11 cellular contexts compared by ENCODE assay signal in genomic region chr19:2081873-2082810, GRCh38. TPM values are rescaled to one million over a fixed set of nuclear protein-coding genes. Genes with fewer than 3 reads are reported as not detected.
A peak's percentile ranks its signal among the peaks of the same experiment; 100 is the strongest.
DNase-seq lines count a peak whose midpoint lies in the region; ATAC-seq, FAIRE-seq and TF ChIP-seq lines count a peak whose summit lies in the region.
"Had no signal": no experiment of that assay in that cellular context is flagged by ENCODE, and none has a peak within 500 bp of the region (broad histone marks: within the 10 kb centered on the region; RNA-seq: fewer than 3 reads in every experiment).

No MANE protein-coding gene starts in this region.

- TF ChIP-seq CTCF in liver (IDR thresholded peaks at IDR 0.05; ENCODE audit: low read depth, low read length, missing input control) (no peak), HepG2 (CRISPR knock-in tag; IDR thresholded peaks at IDR 0.05) (no peak), kidney (IDR thresholded peaks at IDR 0.05; ENCODE audit: borderline replicate concordance, extremely low read depth, insufficient read depth) (no peak)

- no peaks in the 10 kb centered on the region for H3K27me3 ChIP-seq in liver (ENCODE audit: control insufficient read depth in 4 of 4, insufficient read depth in 4 of 4, low read length in 3 of 4)
- H3K27me3 ChIP-seq in HepG2 (ENCODE audit: control insufficient read depth in 1 of 2, insufficient read depth in 2 of 2, low read length in 2 of 2), result no peaks in the 10 kb centered on the region

- CTCF ChIA-PET in HepG2 (lab: Yijun Ruan, JAX; ENCODE audit: low intra/inter-chr PET ratio, low total read pairs), result no interaction called here
- CTCF ChIA-PET in activated CD4-positive, alpha-beta memory T cell treated with anti-CD3 and anti-CD28 coated beads, Interleukin-2, amount 10 ng/mL, durations not matched to agents 7 days and 5 days (lab: Charles Lee), result interaction anchor here (0.6 to 6.1 kb wide), 2 partner anchors 12 to 64 kb away, joined by 3 to 54 read pairs; partner anchors contain the start of gene MOB3A

- TF ChIP-seq RAD21 in liver (IDR thresholded peaks at IDR 0.05) (no peak), HepG2 (CRISPR knock-in tag; IDR thresholded peaks at IDR 0.05) (no peak)

- DNase-seq in HepG2 (ENCODE audit: low spot score) (no peak), kidney (peak; percentile 73)
- peak; percentile 72 for DNase-seq in activated CD4-positive, alpha-beta memory T cell treated with anti-CD3 and anti-CD28 coated beads, Interleukin-2, amount 10 ng/mL, durations not matched to agents 7 days and 5 days
- DNase-seq: NCI-H1048, right cardiac atrium had no signal

- POLR2A ChIA-PET in HepG2 (lab: Yijun Ruan, JAX), result no interaction called here
- POLR2A ChIA-PET in activated CD4-positive, alpha-beta memory T cell treated with anti-CD3 and anti-CD28 coated beads, Interleukin-2, amount 10 ng/mL, durations not matched to agents 7 days and 5 days (lab: Charles Lee), result interaction anchor here (0.6 to 6.7 kb wide), 14 partner anchors 9 to 185 kb away, joined by 3 to 118 read pairs (median 8); partner anchors contain the start of genes IZUMO4 and MOB3A

- H3K36me3 Mint-ChIP-seq in activated CD4-positive, alpha-beta memory T cell treated with anti-CD3 and anti-CD28 coated beads, Interleukin-2, amount 10 ng/mL, durations not matched to agents 7 days and 5 days (ENCODE audit: low read depth), result peaks cover 83% of the 10 kb centered on the region

- H3K4me3 ChIP-seq in liver (ENCODE audit: low read depth in 1 of 3, low read length in 3 of 3) (no peak overlapping the region), HepG2 (replicated peaks in 1 of 3; ENCODE audit: insufficient read depth in 1 of 3, low read depth in 2 of 3, low read length in 3 of 3) (no peak overlapping the region), kidney (ENCODE audit: low read length in 2 of 2) (no peak overlapping the region), urinary bladder (ENCODE audit: low read depth, low read length) (no peak overlapping the region)

- BruUV-seq in HepG2 (replicated peaks; lab: Mats Ljungman, UMichigan), result no TSS peak

- H3K9me3 Mint-ChIP-seq in activated CD4-positive, alpha-beta memory T cell treated with anti-CD3 and anti-CD28 coated beads, Interleukin-2, amount 10 ng/mL, durations not matched to agents 7 days and 5 days, result no peaks in the 10 kb centered on the region

- FAIRE-seq in HepG2 (lab: Jason Lieb, UNC), result no peak
- FAIRE-seq in kidney (lab: Jason Lieb, UNC), result no peak

- peak overlapping the region; percentile 95 for H3K27ac Mint-ChIP-seq in activated CD4-positive, alpha-beta memory T cell treated with anti-CD3 and anti-CD28 coated beads, Interleukin-2, amount 10 ng/mL, durations not matched to agents 7 days and 5 days

- no peak overlapping the region for H3K4me2 ChIP-seq in HepG2 (ENCODE audit: low read depth, low read length)

- H3K4me1 ChIP-seq in liver (ENCODE audit: control insufficient read depth in 4 of 4, insufficient read depth in 4 of 4, low read length in 3 of 4) (peaks cover 0 to 2% (median under 1%) of the 10 kb centered on the region in 4 donors), HepG2 (ENCODE audit: insufficient read depth, low read length) (peaks cover 26% of the 10 kb centered on the region), kidney (ENCODE audit: control insufficient read depth in 1 of 2, insufficient read depth in 1 of 2, low read depth in 1 of 2, low read length in 2 of 2) (peaks cover 0 to 2% of the 10 kb centered on the region in 2 donors), urinary bladder (ENCODE audit: insufficient read depth) (no peaks in the 10 kb centered on the region)

- no peak for TF ChIP-seq POLR2A in HepG2 (IDR thresholded peaks at IDR 0.05; ENCODE audit: insufficient read depth in 1 of 2, low read depth in 2 of 2, low read length in 2 of 2)

- intact Hi-C loops in HepG2 (cut with micrococcal nuclease; ENCODE audit: unreplicated experiment) (no loop called here), kidney (cut with DNase I) (no loop called here)

- WGBS in liver, result 86% methylated on average over 30 of the region's 30 CpGs
- 92% methylated on average over 16 of the region's 30 CpGs for WGBS in HepG2 (ENCODE audit: low lambda C conversion rate)
- WGBS in urinary bladder, result 82% methylated on average over 30 of the region's 30 CpGs

- peaks cover 5 to 28% (median 12%) of the 10 kb centered on the region in 4 donors for H3K36me3 ChIP-seq in liver (ENCODE audit: control insufficient read depth in 4 of 4, insufficient read depth in 3 of 4, low read depth in 1 of 4, low read length in 3 of 4)
- peaks cover 6 to 7% of the 10 kb centered on the region in 2 experiments; a peak in 3 of 5 replicates for H3K36me3 ChIP-seq in HepG2 (replicated peaks in 1 of 2; ENCODE audit: control insufficient read depth in 1 of 2, insufficient read depth in 2 of 2, low read length in 2 of 2)
- peaks cover 0 to 11% of the 10 kb centered on the region in 2 donors for H3K36me3 ChIP-seq in kidney (ENCODE audit: control insufficient read depth in 1 of 2, insufficient read depth in 2 of 2, low read length in 2 of 2)
- peaks cover 3% of the 10 kb centered on the region for H3K36me3 ChIP-seq in urinary bladder (ENCODE audit: insufficient read depth)

- in situ Hi-C loops in HepG2 (cut with HindIII; ENCODE audit: extremely low pct_ligation_motif_present, low pct_unique_long_range_greater_than_20kb), result no loop called here

- no peak for TF ChIP-seq EP300 in HepG2 (IDR thresholded peaks at IDR 0.05; ENCODE audit: low read depth in 2 of 2, low read length in 2 of 2)
- TF ChIP-seq EP300 in HepG2 (CRISPR knock-in tag; IDR thresholded peaks at IDR 0.05; ENCODE audit: borderline replicate concordance), result no peak

- H3K27ac ChIP-seq in liver (ENCODE audit: low read depth in 1 of 2, low read length in 2 of 2) (peak overlapping the region; percentile 36 to 59), HepG2 (ENCODE audit: extremely low read length, insufficient read depth, low read length) (no peak overlapping the region), kidney (ENCODE audit: low read depth in 2 of 2, low read length in 2 of 2) (no peak overlapping the region), urinary bladder (ENCODE audit: low read depth) (peak overlapping the region; percentile 51)
- H3K27ac ChIP-seq: C4-2B had no signal

- ATAC-seq in HepG2 (no peak), GM21737 (IDR thresholded peaks at IDR 0.05; ENCODE audit: unreplicated experiment) (no peak), HG02840 (IDR thresholded peaks at IDR 0.05; ENCODE audit: low FRiP score, unreplicated experiment) (no peak), HG03095 (IDR thresholded peaks at IDR 0.05; ENCODE audit: unreplicated experiment) (no peak)

- peak overlapping the region in 1 of 2 donors; percentile 5 for H3K9ac ChIP-seq in liver (ENCODE audit: low read depth in 1 of 2, low read length in 2 of 2)
- no peak overlapping the region for H3K9ac ChIP-seq in HepG2 (ENCODE audit: insufficient read depth, low read depth, low read length)
- no peak overlapping the region for H3K9ac ChIP-seq in kidney (ENCODE audit: low read length in 2 of 2)

- H3K27me3 Mint-ChIP-seq in activated CD4-positive, alpha-beta memory T cell treated with anti-CD3 and anti-CD28 coated beads, Interleukin-2, amount 10 ng/mL, durations not matched to agents 7 days and 5 days, result no peaks in the 10 kb centered on the region

- no peak overlapping the region for H2AFZ ChIP-seq in HepG2 (ENCODE audit: low read length)

- H3K4me1 Mint-ChIP-seq in activated CD4-positive, alpha-beta memory T cell treated with anti-CD3 and anti-CD28 coated beads, Interleukin-2, amount 10 ng/mL, durations not matched to agents 7 days and 5 days, result peaks cover 51% of the 10 kb centered on the region

- H4K20me1 ChIP-seq in HepG2 (ENCODE audit: insufficient read depth, low read length), result no peaks in the 10 kb centered on the region

- no peaks in the 10 kb centered on the region for H3K79me2 ChIP-seq in HepG2 (ENCODE audit: insufficient read depth, low read length)

- peak overlapping the region; percentile 95 for H3K4me3 Mint-ChIP-seq in activated CD4-positive, alpha-beta memory T cell treated with anti-CD3 and anti-CD28 coated beads, Interleukin-2, amount 10 ng/mL, durations not matched to agents 7 days and 5 days

- no peaks in the 10 kb centered on the region for H3K9me3 ChIP-seq in liver (ENCODE audit: control insufficient read depth in 4 of 4, low read length in 3 of 4)
- H3K9me3 ChIP-seq in HepG2 (ENCODE audit: low read length), result no peaks in the 10 kb centered on the region
- H3K9me3 ChIP-seq in kidney (ENCODE audit: control insufficient read depth in 1 of 2, low read length in 2 of 2), result no peaks in the 10 kb centered on the region

RNA-seq across cellular contexts. Expression of gene MOB3A, which starts 14.0 kb away (rescaled TPM):
- total RNA-seq in liver (1 to 10 TPM; 7.9 to 8.7 TPM), HepG2 (2016; rRNA removed; fragmentation: Illumina TruSeq; extraction: Trizol) (3.5 and 4.3 TPM in 2 replicates), kidney (59.7 TPM), urinary bladder (15.9 TPM)
- polyA plus RNA-seq in liver (1 to 10 TPM; 3.4 to 5.2 TPM), HepG2 (2011; rRNA removed) (17.8 and 20.3 TPM in 2 replicates), kidney (ENCODE audit: insufficient read depth, low read depth, low replicate concordance) (16.9 TPM), urinary bladder (40.1 TPM)
- 2.2 and 2.7 TPM in 2 replicates for total RNA-seq in HepG2 (2016; cell fraction: cytosol; rRNA removed; fragmentation: Illumina TruSeq; extraction: Trizol; ENCODE audit: low read depth)
- 3.5 and 4.0 TPM in 2 replicates for total RNA-seq in HepG2 (2016; cell fraction: insoluble cytoplasmic fraction; rRNA removed; fragmentation: Illumina TruSeq; extraction: Trizol)
- total RNA-seq in HepG2 (2016; cell fraction: membrane; rRNA removed; fragmentation: Illumina TruSeq; extraction: Trizol), result 2.7 and 3.2 TPM in 2 replicates
- 2.4 and 2.5 TPM in 2 replicates for total RNA-seq in HepG2 (2016; cell fraction: nucleus; rRNA removed; fragmentation: Illumina TruSeq; extraction: Trizol)
- polyA plus RNA-seq in HepG2 (2011; cell fraction: cytosol; rRNA removed), result 13.9 and 16.9 TPM in 2 replicates
- polyA plus RNA-seq in HepG2 (2011; cell fraction: nucleus; rRNA removed), result 10.8 and 12.6 TPM in 2 replicates
- 6.2 and 6.8 TPM in 2 replicates for polyA plus RNA-seq in HepG2 (2012)
- 0.97 and 1.0 TPM in 2 replicates for polyA plus RNA-seq in HepG2 (2016; cell fraction: cytosol; fragmentation: Illumina TruSeq; extraction: Trizol; ENCODE audit: low read depth)
- 6.2 and 7.9 TPM in 2 replicates for polyA plus RNA-seq in HepG2 (2016; cell fraction: insoluble cytoplasmic fraction; fragmentation: Illumina TruSeq; extraction: Trizol; ENCODE audit: low read depth)
- 2.8 TPM in 2 replicates for polyA plus RNA-seq in HepG2 (2016; cell fraction: membrane; fragmentation: Illumina TruSeq; extraction: Trizol; ENCODE audit: low read depth)
- polyA plus RNA-seq in HepG2 (2016; cell fraction: nucleus; fragmentation: Illumina TruSeq; extraction: Trizol; ENCODE audit: insufficient read depth, low read depth), result 6.6 and 6.8 TPM in 2 replicates
- polyA minus RNA-seq in HepG2 (2011; rRNA and poly(A)+ RNA removed; ENCODE audit: low replicate concordance), result 23.6 and 71.5 TPM in 2 replicates
- polyA minus RNA-seq in HepG2 (2011; cell fraction: cytosol; rRNA and poly(A)+ RNA removed), result 19.3 and 25.0 TPM in 2 replicates
- 5.3 and 6.0 TPM in 2 replicates for polyA minus RNA-seq in HepG2 (2011; cell fraction: nucleus; rRNA and poly(A)+ RNA removed)
- total RNA-seq in activated CD4-positive, alpha-beta memory T cell treated with anti-CD3 and anti-CD28 coated beads, Interleukin-2, amount 10 ng/mL, durations not matched to agents 7 days and 5 days, result 100 to 1,000 TPM; 242 to 251 TPM

RNA-seq across cellular contexts. Expression of gene IZUMO4, which starts 14.6 kb away (rescaled TPM):
- total RNA-seq in liver, result 1 to 10 TPM; 1.2 TPM
- polyA plus RNA-seq in liver, result 1 to 10 TPM; 1.3 to 1.4 TPM
- total RNA-seq in HepG2 (2016; rRNA removed; fragmentation: Illumina TruSeq; extraction: Trizol), result 0.24 and 0.77 TPM in 2 replicates
- 0.79 and 0.91 TPM in 2 replicates for total RNA-seq in HepG2 (2016; cell fraction: cytosol; rRNA removed; fragmentation: Illumina TruSeq; extraction: Trizol; ENCODE audit: low read depth)
- 0.34 and 1.5 TPM in 2 replicates for total RNA-seq in HepG2 (2016; cell fraction: insoluble cytoplasmic fraction; rRNA removed; fragmentation: Illumina TruSeq; extraction: Trizol)
- total RNA-seq in HepG2 (2016; cell fraction: membrane; rRNA removed; fragmentation: Illumina TruSeq; extraction: Trizol), result 0.83 and 1.5 TPM in 2 replicates
- total RNA-seq in HepG2 (2016; cell fraction: nucleus; rRNA removed; fragmentation: Illumina TruSeq; extraction: Trizol), result 1.1 and 2.5 TPM in 2 replicates
- 3.9 and 4.1 TPM in 2 replicates for polyA plus RNA-seq in HepG2 (2011; rRNA removed)
- 0.55 and 0.75 TPM in 2 replicates for polyA plus RNA-seq in HepG2 (2011; cell fraction: cytosol; rRNA removed)
- 66.6 and 91.0 TPM in 2 replicates for polyA plus RNA-seq in HepG2 (2011; cell fraction: nucleus; rRNA removed)
- 1.7 and 4.4 TPM in 2 replicates for polyA plus RNA-seq in HepG2 (2012)
- 0.57 and 1.2 TPM in 2 replicates for polyA plus RNA-seq in HepG2 (2016; cell fraction: cytosol; fragmentation: Illumina TruSeq; extraction: Trizol; ENCODE audit: low read depth)
- polyA plus RNA-seq in HepG2 (2016; cell fraction: insoluble cytoplasmic fraction; fragmentation: Illumina TruSeq; extraction: Trizol; ENCODE audit: low read depth), result 0.45 and 0.53 TPM in 2 replicates
- 0.94 TPM in 2 replicates for polyA plus RNA-seq in HepG2 (2016; cell fraction: membrane; fragmentation: Illumina TruSeq; extraction: Trizol; ENCODE audit: low read depth)
- 4.3 and 6.3 TPM in 2 replicates for polyA plus RNA-seq in HepG2 (2016; cell fraction: nucleus; fragmentation: Illumina TruSeq; extraction: Trizol; ENCODE audit: insufficient read depth, low read depth)
- 0.54 and 2.7 TPM in 2 replicates for polyA minus RNA-seq in HepG2 (2011; rRNA and poly(A)+ RNA removed; ENCODE audit: low replicate concordance)
- polyA minus RNA-seq in HepG2 (2011; cell fraction: cytosol; rRNA and poly(A)+ RNA removed), result not detected in 2 replicates
- 1.9 and 4.2 TPM in 2 replicates for polyA minus RNA-seq in HepG2 (2011; cell fraction: nucleus; rRNA and poly(A)+ RNA removed)
- total RNA-seq in activated CD4-positive, alpha-beta memory T cell treated with anti-CD3 and anti-CD28 coated beads, Interleukin-2, amount 10 ng/mL, durations not matched to agents 7 days and 5 days, result 10 to 100 TPM; 10.3 to 10.5 TPM
- 4.3 TPM for total RNA-seq in kidney
- polyA plus RNA-seq in kidney (ENCODE audit: insufficient read depth, low read depth, low replicate concordance), result 8.9 TPM
- total RNA-seq in urinary bladder, result 1.5 TPM
- 9.2 TPM for polyA plus RNA-seq in urinary bladder

RNA-seq across cellular contexts. Expression of gene MKNK2, which starts 31.1 kb away (rescaled TPM):
- total RNA-seq in liver (100 to 1,000 TPM in 1 of 2 donors, 10 to 100 TPM in 1; 49.5 to 105 TPM), HepG2 (2016; rRNA removed; fragmentation: Illumina TruSeq; extraction: Trizol) (35.5 and 44.9 TPM in 2 replicates), kidney (190 TPM), urinary bladder (21.5 TPM)
- polyA plus RNA-seq in liver (10 to 100 TPM; 24.7 to 43.3 TPM), HepG2 (2011; rRNA removed) (112 and 129 TPM in 2 replicates), kidney (ENCODE audit: insufficient read depth, low read depth, low replicate concordance) (67.2 TPM), urinary bladder (144 TPM)
- total RNA-seq in HepG2 (2016; cell fraction: cytosol; rRNA removed; fragmentation: Illumina TruSeq; extraction: Trizol; ENCODE audit: low read depth), result 52.3 and 57.0 TPM in 2 replicates
- total RNA-seq in HepG2 (2016; cell fraction: insoluble cytoplasmic fraction; rRNA removed; fragmentation: Illumina TruSeq; extraction: Trizol), result 30.7 and 45.2 TPM in 2 replicates
- total RNA-seq in HepG2 (2016; cell fraction: membrane; rRNA removed; fragmentation: Illumina TruSeq; extraction: Trizol), result 90.7 and 98.8 TPM in 2 replicates
- total RNA-seq in HepG2 (2016; cell fraction: nucleus; rRNA removed; fragmentation: Illumina TruSeq; extraction: Trizol), result 29.7 and 31.4 TPM in 2 replicates
- polyA plus RNA-seq in HepG2 (2011; cell fraction: cytosol; rRNA removed), result 75.6 and 125 TPM in 2 replicates
- polyA plus RNA-seq in HepG2 (2011; cell fraction: nucleus; rRNA removed), result 253 and 307 TPM in 2 replicates
- polyA plus RNA-seq in HepG2 (2012), result 68.1 and 73.6 TPM in 2 replicates
- 65.6 and 66.5 TPM in 2 replicates for polyA plus RNA-seq in HepG2 (2016; cell fraction: cytosol; fragmentation: Illumina TruSeq; extraction: Trizol; ENCODE audit: low read depth)
- 34.0 and 45.2 TPM in 2 replicates for polyA plus RNA-seq in HepG2 (2016; cell fraction: insoluble cytoplasmic fraction; fragmentation: Illumina TruSeq; extraction: Trizol; ENCODE audit: low read depth)
- 77.4 and 85.7 TPM in 2 replicates for polyA plus RNA-seq in HepG2 (2016; cell fraction: membrane; fragmentation: Illumina TruSeq; extraction: Trizol; ENCODE audit: low read depth)
- 73.2 and 74.3 TPM in 2 replicates for polyA plus RNA-seq in HepG2 (2016; cell fraction: nucleus; fragmentation: Illumina TruSeq; extraction: Trizol; ENCODE audit: insufficient read depth, low read depth)
- 79.7 and 204 TPM in 2 replicates for polyA minus RNA-seq in HepG2 (2011; rRNA and poly(A)+ RNA removed; ENCODE audit: low replicate concordance)
- 99.9 and 101 TPM in 2 replicates for polyA minus RNA-seq in HepG2 (2011; cell fraction: cytosol; rRNA and poly(A)+ RNA removed)
- polyA minus RNA-seq in HepG2 (2011; cell fraction: nucleus; rRNA and poly(A)+ RNA removed), result 40.2 and 51.7 TPM in 2 replicates
- 100 to 1,000 TPM; 239 to 253 TPM for total RNA-seq in activated CD4-positive, alpha-beta memory T cell treated with anti-CD3 and anti-CD28 coated beads, Interleukin-2, amount 10 ng/mL, durations not matched to agents 7 days and 5 days

Comparison
In these comparisons a context has a peak if more than half of its experiments do, and no peak if none do; other contexts are left out.
1. H3K27ac ChIP-seq: peak in liver (2 of 2) and urinary bladder (single experiment); none in HepG2 (single experiment) and kidney (0 of 2).